8 cellular contexts compared by ENCODE assay signal in the genomic region with DNA sequence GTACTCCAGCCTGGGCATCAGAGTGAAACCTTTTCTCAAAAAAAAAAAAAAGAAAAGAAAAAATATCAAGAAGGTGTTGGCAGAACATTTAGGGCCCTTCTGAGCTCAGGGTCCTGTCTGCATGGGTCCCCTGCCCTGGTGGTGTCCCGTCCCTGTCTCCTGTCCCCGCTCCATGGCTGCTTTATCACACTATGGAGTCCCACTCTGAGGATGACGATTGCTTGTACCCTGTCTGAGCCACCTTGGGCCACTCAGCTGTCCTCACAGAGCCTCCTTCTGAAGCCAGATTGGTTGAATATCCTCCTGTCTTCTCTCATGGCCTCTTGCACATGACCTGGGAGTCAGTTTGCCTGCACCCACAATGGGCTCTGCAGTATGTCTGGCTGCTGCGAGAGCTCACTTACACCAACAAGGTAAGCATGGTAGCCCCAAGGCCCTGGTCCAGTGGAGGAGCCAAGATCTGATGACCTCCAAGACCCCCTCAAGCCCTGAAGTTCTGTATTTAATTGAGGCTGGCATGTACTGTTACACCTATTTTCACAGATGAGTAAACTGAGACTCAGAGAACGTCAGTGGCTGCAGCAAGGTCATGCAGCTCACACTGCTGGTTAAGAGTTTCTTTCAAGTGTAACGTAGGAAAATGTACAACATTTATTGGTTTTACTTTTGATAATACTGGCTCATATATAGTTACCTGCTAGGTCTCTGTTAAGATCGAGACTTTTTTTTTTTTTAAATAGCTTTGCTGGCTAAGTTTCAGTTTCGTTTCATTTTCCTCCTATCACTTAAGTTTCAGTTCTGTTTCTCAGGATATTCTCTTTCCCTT. TPM values are rescaled to one million over a fixed set of nuclear protein-coding genes. Genes with fewer than 3 reads are reported as not detected.
DNase-seq lines count a peak whose midpoint lies in the region; ATAC-seq and TF ChIP-seq lines count a peak whose summit lies in the region.

No MANE protein-coding gene starts in this region.

- 53% methylated on average over 7 of the region's 8 CpGs for WGBS in suprapubic skin

- H3K27ac ChIP-seq in left lung = peak overlapping the region; percentile 34 to 71
- H3K27ac ChIP-seq in suprapubic skin = peak overlapping the region; percentile 11

- H3K9me3 ChIP-seq in left lung (no peaks in the 10 kb centered on the region), suprapubic skin (no peaks in the 10 kb centered on the region), HAP-1 (no peaks in the 10 kb centered on the region)

- peak; percentile 96 for ATAC-seq in GM18499 (IDR thresholded peaks at IDR 0.05; ENCODE audit: insufficient read depth, unreplicated experiment)
- ATAC-seq in HG02610 (IDR thresholded peaks at IDR 0.05; ENCODE audit: unreplicated experiment) = peak; percentile 95
- peak; percentile 98 to 99 for ATAC-seq in activated naive CD4-positive, alpha-beta T cell treated with anti-CD3 and anti-CD28 coated beads, Interleukin-2, amount 50 U/mL, for 72 hours
- ATAC-seq in left lung = peak; percentile 71

- H3K27ac Mint-ChIP-seq in activated naive CD4-positive, alpha-beta T cell treated with anti-CD3 and anti-CD28 coated beads, Interleukin-2, amount 50 U/mL, for 72 hours = peak overlapping the region; percentile 91 to 98

- peaks cover 4 to 5% of the 10 kb centered on the region in 2 donors for H3K9me3 Mint-ChIP-seq in activated naive CD4-positive, alpha-beta T cell treated with anti-CD3 and anti-CD28 coated beads, Interleukin-2, amount 50 U/mL, for 72 hours

- H3K4me1 ChIP-seq in left lung = peaks cover 4 to 22% of the 10 kb centered on the region in 2 donors
- H3K4me1 ChIP-seq in suprapubic skin = peaks cover 4% of the 10 kb centered on the region
- peaks cover 9% of the 10 kb centered on the region for H3K4me1 ChIP-seq in HAP-1

- TF ChIP-seq POLR2A in NB4 (IDR thresholded peaks at IDR 0.05; ENCODE audit: extremely low read depth, insufficient read length) (no peak), suprapubic skin (IDR thresholded peaks at IDR 0.05) (no peak)

- H3K4me3 ChIP-seq in NB4 (ENCODE audit: low read depth, low read length) (peak overlapping the region; percentile 63), left lung (peak overlapping the region; percentile 8 to 41), suprapubic skin (peak overlapping the region; percentile 44), HAP-1 (no peak overlapping the region; the same call in 1 of the 2 replicates)

- peak; percentile 53 for DNase-seq in NB4 (ENCODE audit: low read depth)
- peak in 1 of 2 donors; percentile 29 for DNase-seq in activated naive CD4-positive, alpha-beta T cell treated with anti-CD3 and anti-CD28 coated beads, Interleukin-2, amount 50 U/mL, for 72 hours (ENCODE audit: low spot score in 2 of 2)
- DNase-seq in left lung = no peak
- DNase-seq in suprapubic skin (ENCODE audit: low spot score in 2 of 2) = no peak
- no peak for DNase-seq in HT-29 (ENCODE audit: low spot score)
- DNase-seq in HAP-1 (ENCODE audit: low spot score in 2 of 2) = no peak

- no peaks in the 10 kb centered on the region for H3K27me3 ChIP-seq in left lung
- H3K27me3 ChIP-seq in suprapubic skin = no peaks in the 10 kb centered on the region
- H3K27me3 ChIP-seq in HAP-1 (ENCODE audit: low read depth) = no peaks in the 10 kb centered on the region

- peaks cover 0 to 19% of the 10 kb centered on the region in 2 donors for H3K36me3 Mint-ChIP-seq in activated naive CD4-positive, alpha-beta T cell treated with anti-CD3 and anti-CD28 coated beads, Interleukin-2, amount 50 U/mL, for 72 hours

- TF ChIP-seq EP300 in suprapubic skin (IDR thresholded peaks at IDR 0.05) = no peak

- intact Hi-C loops in left lung (cut with DNase I) = no loop called here

- in situ Hi-C loops in HAP-1 (cut with MboI; ENCODE audit: low sequenced_read_pairs) = no loop called here

- H3K36me3 ChIP-seq in left lung (no peaks in the 10 kb centered on the region), suprapubic skin (no peaks in the 10 kb centered on the region), HAP-1 (replicated peaks) (no peaks in the 10 kb centered on the region)

- TF ChIP-seq CTCF in NB4 (IDR thresholded peaks at IDR 0.05; ENCODE audit: low read depth, low read length) (no peak), left lung (IDR thresholded peaks at IDR 0.05) (no peak), suprapubic skin (IDR thresholded peaks at IDR 0.05) (no peak)

RNA-seq across cellular contexts. Expression of gene ZCCHC2, which starts 16.9 kb away (rescaled TPM):
- 10 to 100 TPM; 33.8 to 66.0 TPM for total RNA-seq in activated naive CD4-positive, alpha-beta T cell treated with anti-CD3 and anti-CD28 coated beads, Interleukin-2, amount 50 U/mL, for 72 hours
- total RNA-seq in left lung (10 to 100 TPM; 25.1 to 34.5 TPM), suprapubic skin (10 to 100 TPM; 22.7 to 43.5 (median 32.4) TPM)
- total RNA-seq in HT-29 (2014; rRNA removed; shearing (Covaris generic)) = 19.7 and 20.3 TPM in 2 replicates
